Comparison of ENCODE assay signal across 9 cellular contexts in the genomic region with DNA sequence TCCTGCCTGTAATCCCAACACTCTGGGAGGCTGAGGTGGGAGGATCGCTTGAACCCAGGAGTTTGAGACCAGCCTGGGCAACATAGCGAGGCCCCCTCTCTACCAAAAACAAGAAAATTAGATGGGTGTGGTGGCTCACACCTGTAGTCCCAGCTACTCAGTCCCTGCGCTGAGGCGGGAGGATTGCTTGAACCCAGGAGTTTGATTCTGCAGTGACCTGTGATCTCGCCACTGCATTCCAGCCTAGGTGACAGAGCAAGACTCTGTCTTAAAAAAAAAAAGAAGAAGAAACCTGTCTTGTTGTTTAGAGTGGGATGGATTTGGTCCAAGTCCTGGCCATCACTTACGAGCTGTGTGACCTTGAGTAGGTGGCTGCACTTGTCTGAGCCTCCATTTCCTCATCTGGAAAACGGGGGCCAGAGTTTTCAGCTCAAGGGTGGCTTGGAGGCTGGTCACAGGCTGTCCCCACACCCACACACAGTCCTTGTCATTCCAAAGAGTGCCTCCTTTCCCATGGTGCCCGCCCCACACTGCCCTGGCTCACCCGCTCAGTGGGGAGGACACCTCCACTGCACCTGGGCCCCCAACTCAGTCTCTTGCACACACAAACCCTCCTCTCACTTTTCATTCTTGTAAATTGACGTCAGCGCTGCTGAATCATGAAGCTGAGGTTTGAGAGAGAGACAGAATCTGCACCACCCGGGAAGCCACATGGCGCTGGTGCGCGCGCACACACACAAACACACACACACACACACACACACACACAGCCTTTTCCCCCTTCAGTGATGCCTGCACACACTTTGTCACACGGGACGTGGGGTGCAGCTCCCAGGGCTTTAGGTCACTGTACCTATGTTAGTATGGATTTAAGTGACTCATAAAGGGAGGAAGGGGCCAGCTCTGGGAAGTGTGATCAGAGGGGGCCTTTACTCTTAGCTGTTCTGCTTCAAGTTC. TPM values are rescaled to one million over a fixed set of nuclear protein-coding genes. Genes with fewer than 3 reads are reported as not detected.
DNase-seq lines count a peak whose midpoint lies in the region; ATAC-seq and TF ChIP-seq lines count a peak whose summit lies in the region.
"Had no signal": no experiment of that assay in that cellular context is flagged by ENCODE, and none has a peak within 500 bp of the region (broad histone marks: within the 10 kb centered on the region; RNA-seq: fewer than 3 reads in every experiment).

No MANE protein-coding gene starts in this region.

- H3K27ac ChIP-seq in AG04450 (ENCODE audit: low read depth, low read length) (peak overlapping the region; percentile 77), Peyer's patch (peak overlapping the region in 3 of 4 donors; percentile 42 to 99 (median 71))

- peaks cover 27% of the 10 kb centered on the region for H3K27me3 Mint-ChIP-seq in neural crest cell (ENCODE audit: low read depth)

- no peak overlapping the region for H3K27ac Mint-ChIP-seq in neural crest cell (ENCODE audit: unreplicated experiment)

- CTCF ChIA-PET in AG04450 (lab: Charles Lee) = interaction anchor here (1.2 to 2.7 kb wide), 5 partner anchors 281 to 298 kb away, joined by 4 to 10 read pairs (median 8); no protein-coding TSS in a partner anchor

- DNase-seq in AG04450 (ENCODE audit: low read depth, low spot score) = peak; percentile 63
- DNase-seq in Peyer's patch = peak in 2 of 3 donors; percentile 73 to 85
- DNase-seq in activated naive CD4-positive, alpha-beta T cell treated with Interleukin-2 at 50 U/mL for 16 hours = peak; percentile 81
- DNase-seq in neural crest cell (ENCODE audit: low read depth, low spot score) = no peak
- no peak for DNase-seq in NCI-H748 (lab: John Stamatoyannopoulos, UW; ENCODE audit: unreplicated experiment)
- DNase-seq in NCI-H2107 treated with DMSO at 0.1 percent for 48 hours (lab: John Stamatoyannopoulos, UW; ENCODE audit: unreplicated experiment) = no peak

- H3K36me3 ChIP-seq in Peyer's patch = no peaks in the 10 kb centered on the region

- POLR2A ChIA-PET in AG04450 (lab: Yijun Ruan, JAX) = interaction anchor here (0.5 to 1.8 kb wide), 21 partner anchors 100 to 495 kb away, joined by 3 to 9 read pairs (median 4); no protein-coding TSS in a partner anchor

- H3K4me3 ChIP-seq in AG04450 (ENCODE audit: low read depth, low read length) = peak overlapping the region; percentile 97
- peak overlapping the region in 2 of 4 donors; percentile 16 to 83 for H3K4me3 ChIP-seq in Peyer's patch

- H3K27me3 ChIP-seq in AG04450 (ENCODE audit: control insufficient read depth, insufficient read depth, low read length) (no peaks in the 10 kb centered on the region), Peyer's patch (no peaks in the 10 kb centered on the region)

- H3K9me3 ChIP-seq in AG04450 (ENCODE audit: control insufficient read depth, insufficient read depth, low read length) (peaks cover 6% of the 10 kb centered on the region; the same call in 1 of the 2 replicates), Peyer's patch (no peaks in the 10 kb centered on the region)

- TF ChIP-seq POLR2A in Peyer's patch (IDR thresholded peaks at IDR 0.05) = peak; percentile 10 to 28

- no peak for ATAC-seq in HG02571 (IDR thresholded peaks at IDR 0.05; ENCODE audit: unreplicated experiment)
- no peak for ATAC-seq in GM21576 (IDR thresholded peaks at IDR 0.05; ENCODE audit: unreplicated experiment)

- TF ChIP-seq CTCF in AG04450 (IDR thresholded peaks at IDR 0.05; ENCODE audit: low read depth, low read length) (no peak), Peyer's patch (IDR thresholded peaks at IDR 0.05) (no peak), neural crest cell (conservative IDR thresholded peaks at IDR 0.05) (no peak)

- peaks cover 0 to 16% (median under 1%) of the 10 kb centered on the region in 4 donors for H3K4me1 ChIP-seq in Peyer's patch

- no peaks in the 10 kb centered on the region for H3K4me1 Mint-ChIP-seq in neural crest cell

- H3K4me3 Mint-ChIP-seq in neural crest cell = peak overlapping the region; percentile 27

- no peaks in the 10 kb centered on the region for H3K9me3 Mint-ChIP-seq in neural crest cell

- H3K36me3 Mint-ChIP-seq in neural crest cell (ENCODE audit: low read depth) = no peaks in the 10 kb centered on the region

RNA-seq across cellular contexts. Expression of a gene that starts 4.2 kb away (rescaled TPM):
- 11.6 and 21.9 TPM in 2 replicates for polyA plus RNA-seq in AG04450 (2011; rRNA removed)
- 18.1 and 18.9 TPM in 2 replicates for polyA minus RNA-seq in AG04450 (2011; rRNA and poly(A)+ RNA removed)
- total RNA-seq in Peyer's patch = 10 to 100 TPM in 3 of 4 donors, 1 to 10 TPM in 1; 8.7 to 19.0 (median 15.3) TPM
- 1.6 and 1.7 TPM in 2 replicates for total RNA-seq in neural crest cell

RNA-seq across cellular contexts. Expression of a gene that starts 17.3 kb away (rescaled TPM):
- polyA plus RNA-seq in AG04450 (2011; rRNA removed) = not detected in 2 replicates
- not detected in 2 replicates for polyA minus RNA-seq in AG04450 (2011; rRNA and poly(A)+ RNA removed)
- total RNA-seq in Peyer's patch (not detected), neural crest cell (not detected in 2 replicates)
- total RNA-seq: NCI-H460 had no signal

RNA-seq across cellular contexts. Expression of a gene that starts 21.6 kb away (rescaled TPM):
- not detected in 2 replicates for polyA plus RNA-seq in AG04450 (2011; rRNA removed)
- polyA minus RNA-seq in AG04450 (2011; rRNA and poly(A)+ RNA removed) = not detected in 2 replicates
- total RNA-seq in Peyer's patch = not detected
- total RNA-seq in neural crest cell = not detected in 2 replicates
- total RNA-seq: NCI-H460 had no signal

RNA-seq across cellular contexts. Expression of a gene that starts 24.5 kb away (rescaled TPM):
- polyA plus RNA-seq in AG04450 (2011; rRNA removed) = not detected in 2 replicates
- not detected in 2 replicates for polyA minus RNA-seq in AG04450 (2011; rRNA and poly(A)+ RNA removed)
- total RNA-seq in Peyer's patch (not detected), neural crest cell (not detected in 2 replicates)
- total RNA-seq: NCI-H460 had no signal

RNA-seq across cellular contexts. Expression of a gene that starts 29.3 kb away (rescaled TPM):
- polyA plus RNA-seq in AG04450 (2011; rRNA removed) = not detected in 2 replicates
- polyA minus RNA-seq in AG04450 (2011; rRNA and poly(A)+ RNA removed) = not detected in 2 replicates
- total RNA-seq in Peyer's patch (not detected), neural crest cell (not detected in 2 replicates)
- total RNA-seq: NCI-H460 had no signal

Comparison
In these comparisons a context has a peak if more than half of its experiments do, and no peak if none do; other contexts are left out.
1. DNase-seq: peak in AG04450 (single experiment), Peyer's patch (2 of 3) and activated naive CD4-positive, alpha-beta T cell treated with Interleukin-2 at 50 U/mL for 16 hours (single experiment); none in neural crest cell (single experiment), NCI-H748 (single experiment) and NCI-H2107 treated with DMSO at 0.1 percent for 48 hours (single experiment).